30 cellular contexts compared by ENCODE assay signal in the genomic region with DNA sequence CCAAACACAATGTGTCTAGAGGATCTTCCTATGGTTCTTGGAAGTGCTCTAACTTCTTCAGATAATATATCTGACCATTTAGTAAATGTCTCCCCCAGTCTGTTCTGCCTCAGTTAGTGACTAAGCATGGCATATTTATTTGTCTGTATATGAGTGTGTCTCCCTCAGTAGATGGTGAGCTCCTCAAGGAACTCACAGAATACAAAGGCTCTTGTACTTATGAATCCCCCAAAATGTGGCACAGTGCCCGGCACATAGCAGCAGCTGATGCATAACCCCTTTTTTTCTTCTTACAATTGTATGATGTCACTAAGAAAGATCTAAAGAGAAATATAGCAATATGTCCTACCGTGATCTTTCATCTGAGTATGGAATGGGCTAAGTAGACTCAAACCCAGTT.
"Had no signal": no experiment of that assay in that cellular context is flagged by ENCODE, and none has a peak within 500 bp of the region (broad histone marks: within the 10 kb centered on the region; RNA-seq: fewer than 3 reads in every experiment).

No MANE protein-coding gene starts in this region.

- H3K36me3 ChIP-seq: adrenal gland, ascending aorta, cardiac muscle cell, gastroesophageal sphincter, heart left ventricle, left lung, neutrophil, ovary, prostate gland, thyroid gland, upper lobe of right lung had no signal

- H3K4me3 Mint-ChIP-seq: activated B cell treated with CpG ODN at 0.5 μM for 24 hours; activated CD4-positive, alpha-beta T cell treated with anti-CD3 and anti-CD28 coated beads for 36 hours; activated naive CD8-positive, alpha-beta T cell; activated T-cell treated with anti-CD3 and anti-CD28 coated beads, Interleukin-2, amount 50 U/mL, for 4 hours; dendritic cell treated with granulocyte-macrophage colony-stimulating factor and Interleukin-4, amounts not matched to agents 40 ng/mL and 50 ng/mL, for 4 days; natural killer cell treated with Interleukin-12 subunit alpha and Interleukin-12 subunit beta and Interleukin-15 and Interleukin-18, amount 100 ng/mL, for 72 hours; T-helper 17 cell had no signal

- H3K4me1 ChIP-seq: adrenal gland, ascending aorta, heart left ventricle, left lung, prostate gland, thyroid gland, upper lobe of right lung had no signal

- H3K9me3 Mint-ChIP-seq: activated B cell treated with CpG ODN at 0.5 μM for 24 hours; activated T-helper 2 cell treated with anti-CD3 and anti-CD28 coated beads, Interferon-gamma antibody, Interleukin-2, Interleukin-4, amounts not matched to agents 10 μg/mL and 5 μg/mL and 100 μg/mL, durations not matched to agents 14 hours and 24 hours and 36 hours; dendritic cell treated with granulocyte-macrophage colony-stimulating factor and Interleukin-4, amounts not matched to agents 40 ng/mL and 50 ng/mL, for 4 days had no signal

- H3K27me3 ChIP-seq: adrenal gland, ascending aorta, cardiac muscle cell, gastroesophageal sphincter, heart left ventricle, left lung, neutrophil, ovary, thyroid gland, upper lobe of right lung had no signal

- H3K36me3 Mint-ChIP-seq: activated naive CD8-positive, alpha-beta T cell; natural killer cell treated with Interleukin-12 subunit alpha and Interleukin-12 subunit beta and Interleukin-15 and Interleukin-18, amount 100 ng/mL, for 72 hours had no signal

- H3K4me3 ChIP-seq: adrenal gland, ascending aorta, cardiac muscle cell, gastroesophageal sphincter, heart left ventricle, left lung, ovary, prostate gland, thyroid gland, upper lobe of right lung had no signal

- H3K27me3 Mint-ChIP-seq: activated CD4-positive, alpha-beta T cell treated with anti-CD3 and anti-CD28 coated beads for 36 hours; activated naive CD8-positive, alpha-beta T cell; dendritic cell treated with granulocyte-macrophage colony-stimulating factor and Interleukin-4, amounts not matched to agents 40 ng/mL and 50 ng/mL, for 4 days; natural killer cell treated with Interleukin-12 subunit alpha and Interleukin-12 subunit beta and Interleukin-15 and Interleukin-18, amount 100 ng/mL, for 72 hours; T-helper 17 cell had no signal

- H3K27ac Mint-ChIP-seq: activated B cell treated with CpG ODN at 0.5 μM for 24 hours; activated CD4-positive, alpha-beta T cell treated with anti-CD3 and anti-CD28 coated beads for 36 hours; activated naive CD8-positive, alpha-beta T cell; activated T-helper 2 cell treated with anti-CD3 and anti-CD28 coated beads, Interferon-gamma antibody, Interleukin-2, Interleukin-4, amounts not matched to agents 10 μg/mL and 5 μg/mL and 100 μg/mL, durations not matched to agents 14 hours and 24 hours and 36 hours; dendritic cell treated with granulocyte-macrophage colony-stimulating factor and Interleukin-4, amounts not matched to agents 40 ng/mL and 50 ng/mL, for 4 days; natural killer cell treated with Interleukin-12 subunit alpha and Interleukin-12 subunit beta and Interleukin-15 and Interleukin-18, amount 100 ng/mL, for 72 hours; T-helper 17 cell had no signal

- FAIRE-seq: endometrium, kidney had no signal

- H3K27ac ChIP-seq: adrenal gland, ascending aorta, cardiac muscle cell, gastroesophageal sphincter, heart left ventricle, left lung, neutrophil, ovary, prostate gland, thyroid gland, upper lobe of right lung had no signal

- H3K4me1 Mint-ChIP-seq: activated B cell treated with CpG ODN at 0.5 μM for 24 hours; activated CD4-positive, alpha-beta T cell treated with anti-CD3 and anti-CD28 coated beads for 36 hours; T-helper 17 cell had no signal

- ATAC-seq: activated CD4-positive, alpha-beta T cell treated with anti-CD3 and anti-CD28 coated beads for 36 hours; activated T-cell treated with anti-CD3 and anti-CD28 coated beads, Interleukin-2, amount 50 U/mL, for 4 hours; gastroesophageal sphincter; heart left ventricle; natural killer cell treated with Interleukin-12 subunit alpha and Interleukin-12 subunit beta and Interleukin-15 and Interleukin-18, amount 100 ng/mL, for 72 hours; stimulated activated naive CD8-positive, alpha-beta T cell treated with anti-CD3 and anti-CD28 coated beads, Interleukin-15, Interleukin-2, amounts not matched to agents 100 U/mL and 50 U/mL, for 24 hours; T-helper 17 cell; upper lobe of right lung had no signal

- H3K9me3 ChIP-seq: adrenal gland, ascending aorta, gastroesophageal sphincter, heart left ventricle, left lung, neutrophil, ovary, prostate gland, thyroid gland, upper lobe of right lung had no signal

- DNase-seq: activated B cell treated with CpG ODN at 0.5 μM for 24 hours; activated CD4-positive, alpha-beta T cell treated with anti-CD3 and anti-CD28 coated beads for 36 hours; activated CD4-positive, alpha-beta T cell treated with anti-CD3 and anti-CD28 coated beads, Interleukin-2, amount 50 U/mL, for 48 hours; activated CD8-positive, alpha-beta memory T cell treated with anti-CD3 and anti-CD28 coated beads, Interleukin-2, amount 50 U/mL, for 48 hours; activated naive CD4-positive, alpha-beta T cell; activated T-cell treated with anti-CD3 and anti-CD28 coated beads, Interleukin-2, amount 50 U/mL, for 4 hours; adrenal gland; effector CD4-positive, alpha-beta T cell; erythroblast; heart left ventricle; kidney; left lung; ovary; stimulated activated CD4-positive, alpha-beta T cell treated with anti-CD3 and anti-CD28 coated beads, Interleukin-12 subunit alpha, Interleukin-12 subunit beta, amount 100 ng/mL, for 4 hours; stimulated activated CD4-positive, alpha-beta T cell treated with anti-CD3 and anti-CD28 coated beads, Interleukin-4, amount 100 ng/mL, for 4 hours; stimulated activated naive CD8-positive, alpha-beta T cell treated with anti-CD3 and anti-CD28 coated beads, Interleukin-15, Interleukin-2, amounts not matched to agents 100 U/mL and 50 U/mL, for 24 hours; SW 1271; T-helper 17 cell; thyroid gland; upper lobe of right lung had no signal
